ENCODE assay signal across 23 cellular contexts in the genomic region with DNA sequence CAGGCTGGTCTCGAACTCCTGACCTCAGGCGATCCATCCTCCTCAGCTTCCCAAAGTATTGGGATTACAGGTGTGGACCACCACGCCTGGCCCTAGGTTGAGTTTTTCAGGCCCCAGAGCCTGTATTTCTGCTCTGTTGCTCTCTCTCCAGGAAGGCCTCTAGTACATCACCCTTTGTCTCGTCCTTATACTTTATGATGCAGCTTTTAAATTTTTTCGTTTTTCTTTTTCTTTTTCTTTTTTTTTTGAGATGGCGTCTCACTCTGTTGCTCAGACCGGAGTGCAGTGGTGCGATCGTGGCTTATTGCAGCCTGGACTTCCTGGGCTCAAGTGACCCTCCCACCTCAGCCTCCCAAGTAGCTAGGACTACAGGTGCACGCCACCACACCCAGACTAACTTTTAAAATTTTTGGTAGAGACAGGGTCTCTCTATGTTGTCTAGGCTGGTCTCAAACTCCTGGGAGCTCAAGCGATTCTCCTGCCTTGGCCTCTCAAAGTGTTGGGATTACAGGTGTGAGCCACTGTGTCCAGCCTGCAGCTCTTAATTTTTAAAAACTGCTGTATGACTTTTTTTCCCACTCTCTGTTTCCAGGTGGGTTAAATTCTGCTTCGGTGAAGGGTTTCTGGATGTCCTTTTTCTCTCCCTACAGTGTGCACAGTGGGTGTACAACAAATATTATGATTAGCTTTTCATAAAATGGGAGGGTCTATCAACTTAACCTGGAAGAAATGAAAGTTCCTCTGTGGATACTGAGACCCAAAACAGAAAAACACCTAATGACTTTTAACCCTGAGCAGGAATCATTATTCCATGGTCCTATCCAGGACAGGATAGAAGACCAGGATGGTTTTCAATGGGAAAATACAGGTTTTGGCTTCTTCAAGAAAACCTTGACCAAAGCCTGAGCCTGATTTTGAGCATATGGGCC.
"Had no signal": no experiment of that assay in that cellular context is flagged by ENCODE, and none has a peak within 500 bp of the region (broad histone marks: within the 10 kb centered on the region; RNA-seq: fewer than 3 reads in every experiment).

No MANE protein-coding gene starts in this region.

- H3K4me1 ChIP-seq: body of pancreas, prostate gland had no signal

- H3K4me3 ChIP-seq: body of pancreas, cardiac muscle cell, gastroesophageal sphincter, hepatocyte, pancreas, prostate gland, sigmoid colon, smooth muscle cell, stomach, transverse colon had no signal

- H3K27ac ChIP-seq: body of pancreas, cardiac muscle cell, gastroesophageal sphincter, hepatocyte, pancreas, prostate gland, sigmoid colon, stomach, transverse colon had no signal

- H2AFZ ChIP-seq: hepatocyte had no signal

- H3K27me3 ChIP-seq: body of pancreas, cardiac muscle cell, gastroesophageal sphincter, hepatocyte, pancreas, sigmoid colon, stomach, transverse colon had no signal

- H3K9me3 ChIP-seq: body of pancreas, pancreas, prostate gland, sigmoid colon, transverse colon had no signal

- ATAC-seq: activated CD8-positive, alpha-beta memory T cell treated with anti-CD3 and anti-CD28 coated beads, Interleukin-2, amount 10 ng/mL, durations not matched to agents 7 days and 5 days; activated CD8-positive, alpha-beta T cell treated with anti-CD3 and anti-CD28 coated beads, Interleukin-2, amount 10 ng/mL, durations not matched to agents 7 days and 5 days; activated naive CD8-positive, alpha-beta T cell treated with anti-CD3 and anti-CD28 coated beads, Interleukin-2, amount 50 U/mL, for 24 hours; body of pancreas; effector memory CD8-positive, alpha-beta T cell; gastroesophageal sphincter; naive thymus-derived CD8-positive, alpha-beta T cell; pancreas; stimulated activated naive B cell treated with anti-CD40 and anti-IgM and Interleukin-4, amounts not matched to agents 10 μg/mL and 1 μg/mL and 100 μg/mL, for 72 hours; WTC11 had no signal

- H3K4me2 ChIP-seq: hepatocyte, smooth muscle cell had no signal

- H3K79me2 ChIP-seq: hepatocyte had no signal

- DNase-seq: activated CD4-positive, alpha-beta T cell treated with anti-CD3 and anti-CD28 coated beads, Interleukin-2, amount 50 U/mL, for 1 hour; activated CD8-positive, alpha-beta memory T cell treated with anti-CD3 and anti-CD28 coated beads, Interleukin-2, amount 10 ng/mL, durations not matched to agents 7 days and 5 days; activated CD8-positive, alpha-beta T cell treated with anti-CD3 and anti-CD28 coated beads, Interleukin-2, amount 10 ng/mL, durations not matched to agents 7 days and 5 days; activated naive CD8-positive, alpha-beta T cell treated with anti-CD3 and anti-CD28 coated beads, Interleukin-2, amount 50 U/mL, for 24 hours; activated T-cell treated with anti-CD3 and anti-CD28 coated beads, Interleukin-2, amount 50 U/mL, for 48 hours; body of pancreas; cortex of kidney; effector memory CD8-positive, alpha-beta T cell; left ventricle myocardium superior; naive thymus-derived CD8-positive, alpha-beta T cell; pancreas; sigmoid colon; stimulated activated CD4-positive, alpha-beta T cell treated with anti-CD3 and anti-CD28 coated beads, Interleukin-2, amount 100 ng/mL, for 24 hours; stimulated activated naive B cell treated with anti-CD40 and anti-IgM and Interleukin-4, amounts not matched to agents 10 μg/mL and 1 μg/mL and 100 μg/mL, for 72 hours; stomach; transverse colon had no signal

- FAIRE-seq: pancreas, urothelium cell line had no signal

- H3K36me3 ChIP-seq: cardiac muscle cell, prostate gland had no signal
